2 cellular contexts compared by ENCODE assay signal in the genomic region with DNA sequence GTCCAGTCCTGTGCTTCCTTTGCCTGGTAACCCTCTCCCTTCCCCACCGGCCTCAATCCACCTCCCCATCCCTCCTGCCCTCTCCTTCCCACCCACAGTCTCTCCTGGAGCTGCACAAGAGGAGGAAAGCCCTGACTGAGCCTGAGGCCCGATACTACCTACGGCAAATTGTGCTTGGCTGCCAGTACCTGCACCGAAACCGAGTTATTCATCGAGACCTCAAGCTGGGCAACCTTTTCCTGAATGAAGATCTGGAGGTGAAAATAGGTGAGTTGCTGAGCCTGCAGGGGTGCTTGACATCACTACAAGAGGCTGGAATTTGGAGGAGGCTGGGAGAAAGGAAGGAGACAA.
TF ChIP-seq lines count a peak whose summit lies in the region.

No MANE protein-coding gene starts in this region.

TF ChIP-seq in A549, 52 proteins besides CTCF, POLR2A, EP300 and RAD21:
- TF ChIP-seq HOXB13 (CRISPR knock-in tag; IDR thresholded peaks at IDR 0.05; ENCODE audit: low read depth) (no peak), RFX5 (IDR thresholded peaks at IDR 0.05) (no peak), ESRRA (IDR thresholded peaks at IDR 0.05; ENCODE audit: borderline replicate concordance, low read length) (no peak), ZC3H11A (IDR thresholded peaks at IDR 0.05) (no peak), KDM1A (IDR thresholded peaks at IDR 0.05; ENCODE audit: low read depth) (no peak), FOSB (CRISPR knock-in tag; IDR thresholded peaks at IDR 0.05) (no peak), POLR2AphosphoS2 (conservative IDR thresholded peaks at IDR 0.05; ENCODE audit: low read length) (no peak), SREBF2 (IDR thresholded peaks at IDR 0.05) (no peak), CHD4 (IDR thresholded peaks at IDR 0.05; ENCODE audit: borderline replicate concordance) (no peak), SMC3 (IDR thresholded peaks at IDR 0.05) (no peak), EHMT2 (IDR thresholded peaks at IDR 0.05; ENCODE audit: low read depth) (no peak)
- TF ChIP-seq, protein P1, sequence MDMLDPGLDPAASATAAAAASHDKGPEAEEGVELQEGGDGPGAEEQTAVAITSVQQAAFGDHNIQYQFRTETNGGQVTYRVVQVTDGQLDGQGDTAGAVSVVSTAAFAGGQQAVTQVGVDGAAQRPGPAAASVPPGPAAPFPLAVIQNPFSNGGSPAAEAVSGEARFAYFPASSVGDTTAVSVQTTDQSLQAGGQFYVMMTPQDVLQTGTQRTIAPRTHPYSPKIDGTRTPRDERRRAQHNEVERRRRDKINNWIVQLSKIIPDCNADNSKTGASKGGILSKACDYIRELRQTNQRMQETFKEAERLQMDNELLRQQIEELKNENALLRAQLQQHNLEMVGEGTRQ (IDR thresholded peaks at IDR 0.05): no peak

TF ChIP-seq in GM23338, 12 proteins besides CTCF, POLR2A, EP300 and RAD21:
- TF ChIP-seq EZH2phosphoT487 (IDR thresholded peaks at IDR 0.05; ENCODE audit: unreplicated experiment) (no peak), EZH2 (IDR thresholded peaks at IDR 0.05; ENCODE audit: low read depth, unreplicated experiment) (no peak), POLR2AphosphoS5 (IDR thresholded peaks at IDR 0.05; ENCODE audit: low read depth) (no peak), JUNB (IDR thresholded peaks at IDR 0.05; ENCODE audit: unreplicated experiment) (no peak), ZNF114 (CRISPR knock-in tag; IDR thresholded peaks at IDR 0.05) (no peak)
- TF ChIP-seq, protein P2, sequence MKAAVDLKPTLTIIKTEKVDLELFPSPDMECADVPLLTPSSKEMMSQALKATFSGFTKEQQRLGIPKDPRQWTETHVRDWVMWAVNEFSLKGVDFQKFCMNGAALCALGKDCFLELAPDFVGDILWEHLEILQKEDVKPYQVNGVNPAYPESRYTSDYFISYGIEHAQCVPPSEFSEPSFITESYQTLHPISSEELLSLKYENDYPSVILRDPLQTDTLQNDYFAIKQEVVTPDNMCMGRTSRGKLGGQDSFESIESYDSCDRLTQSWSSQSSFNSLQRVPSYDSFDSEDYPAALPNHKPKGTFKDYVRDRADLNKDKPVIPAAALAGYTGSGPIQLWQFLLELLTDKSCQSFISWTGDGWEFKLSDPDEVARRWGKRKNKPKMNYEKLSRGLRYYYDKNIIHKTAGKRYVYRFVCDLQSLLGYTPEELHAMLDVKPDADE (IDR thresholded peaks at IDR 0.05): no peak
